ENCODE assay signal across 24 cellular contexts in the genomic region with DNA sequence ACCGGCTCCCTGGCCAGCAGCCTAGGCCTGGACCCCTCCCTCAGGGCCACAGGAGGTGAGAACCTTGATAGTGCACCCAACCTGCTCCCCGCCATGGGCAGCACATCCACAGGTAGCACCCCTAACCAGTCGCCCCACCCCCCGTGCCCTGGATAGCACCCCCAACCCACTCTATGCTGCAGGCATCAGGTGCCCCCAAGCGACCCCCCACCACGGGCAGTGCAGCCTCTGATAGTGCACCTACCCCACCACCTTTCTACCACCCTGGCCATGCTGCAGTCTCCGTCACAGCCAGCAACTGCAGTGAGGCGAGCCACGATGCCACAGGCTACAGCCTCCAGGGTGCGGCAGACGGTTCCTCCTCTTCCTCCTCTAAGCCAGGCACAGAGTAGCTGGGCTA.
"Had no signal": no experiment of that assay in that cellular context is flagged by ENCODE, and none has a peak within 500 bp of the region (broad histone marks: within the 10 kb centered on the region; RNA-seq: fewer than 3 reads in every experiment).

No MANE protein-coding gene starts in this region.

- H3K9me3 Mint-ChIP-seq: effector memory CD8-positive, alpha-beta T cell; naive thymus-derived CD4-positive, alpha-beta T cell; nephron had no signal

- H3K27ac Mint-ChIP-seq: effector memory CD8-positive, alpha-beta T cell; naive thymus-derived CD4-positive, alpha-beta T cell; nephron had no signal

- H3K27ac ChIP-seq: left lung, ovary, psoas muscle, suprapubic skin, transverse colon had no signal

- H3K4me3 ChIP-seq: left lung, ovary, psoas muscle, smooth muscle cell, suprapubic skin, transverse colon had no signal

- H3K9me3 ChIP-seq: left lung, ovary, psoas muscle, suprapubic skin, transverse colon had no signal

- H3K36me3 ChIP-seq: left lung, ovary, suprapubic skin, transverse colon had no signal

- ATAC-seq: effector memory CD8-positive, alpha-beta T cell; left lung; naive thymus-derived CD4-positive, alpha-beta T cell; psoas muscle had no signal

- DNase-seq: caudate nucleus; cerebellar nuclear complex; cortex of kidney; effector memory CD8-positive, alpha-beta T cell; erythroblast; kidney; left lung; mammary epithelial cell; mesendoderm; midbrain; naive thymus-derived CD4-positive, alpha-beta T cell; occipital lobe; ovary; posterior cingulate gyrus; psoas muscle; stimulated activated CD4-positive, alpha-beta T cell treated with anti-CD3 and anti-CD28 coated beads, Interleukin-12 subunit alpha, Interleukin-12 subunit beta, amount 100 ng/mL, for 4 hours; stimulated activated CD4-positive, alpha-beta T cell treated with anti-CD3 and anti-CD28 coated beads, Interleukin-1b, Interleukin-23, amount 100 ng/mL, for 48 hours; stimulated activated CD4-positive, alpha-beta T cell treated with anti-CD3 and anti-CD28 coated beads, Interleukin-4, amount 100 ng/mL, for 1 hour; stimulated activated CD8-positive, alpha-beta memory T cell treated with anti-CD3 and anti-CD28 coated beads, Interleukin-4, amount 100 ng/mL, for 48 hours; stimulated activated naive CD4-positive, alpha-beta T cell treated with Interleukin-2 at 50 U/mL for 16 hours; transverse colon had no signal

- H3K27me3 ChIP-seq: left lung, ovary, suprapubic skin, transverse colon had no signal

- H3K4me3 Mint-ChIP-seq: effector memory CD8-positive, alpha-beta T cell; naive thymus-derived CD4-positive, alpha-beta T cell; nephron had no signal

- H3K4me1 Mint-ChIP-seq: naive thymus-derived CD4-positive, alpha-beta T cell; nephron had no signal

- H3K4me1 ChIP-seq: left lung, psoas muscle had no signal

- H3K4me2 ChIP-seq: smooth muscle cell had no signal
